ENCODE assay signal across 31 cellular contexts in genomic region chr21:36200089-36200561, GRCh38. TPM values are rescaled to one million over a fixed set of nuclear protein-coding genes. Genes with fewer than 3 reads are reported as not detected.
A peak's percentile ranks its signal among the peaks of the same experiment; 100 is the strongest.
DNase-seq lines count a peak whose midpoint lies in the region; ATAC-seq and TF ChIP-seq lines count a peak whose summit lies in the region.
"Had no signal": no experiment of that assay in that cellular context is flagged by ENCODE, and none has a peak within 500 bp of the region (broad histone marks: within the 10 kb centered on the region; RNA-seq: fewer than 3 reads in every experiment).

No MANE protein-coding gene starts in this region.

- intact Hi-C loops in Caco-2 (cut with micrococcal nuclease; ENCODE audit: unreplicated experiment) (no loop called here), gastrocnemius medialis (cut with DNase I; ENCODE audit: low total_unique reads) (no loop called here)
- intact Hi-C loops in CD4-positive, alpha-beta T cell (cut with DNase I, micrococcal nuclease), result no loop called here

- H3K4me3 ChIP-seq in Caco-2 (ENCODE audit: low read depth, low read length), result no peak overlapping the region
- H3K4me3 ChIP-seq in gastrocnemius medialis, result peak overlapping the region; percentile 37 to 42 (median 40)
- H3K4me3 ChIP-seq: A549, ovary, PC-9, thoracic aorta had no signal

- H3K4me1 ChIP-seq in Caco-2 (peaks cover 58% of the 10 kb centered on the region), gastrocnemius medialis (peaks cover 29 to 36% of the 10 kb centered on the region in 2 donors)

- ATAC-seq in left lobe of liver, result peak; percentile 36
- peak; percentile 66 for ATAC-seq in gastrocnemius medialis
- ATAC-seq in GM19351 (IDR thresholded peaks at IDR 0.05; ENCODE audit: unreplicated experiment), result no peak
- ATAC-seq in CD4-positive, alpha-beta T cell (ENCODE audit: poor library complexity), result no peak
- ATAC-seq: A549; activated CD4-positive, CD25-positive, alpha-beta regulatory T cell treated with anti-CD3 and anti-CD28 coated beads, Interleukin-2, amount 50 U/mL, for 24 hours; CD8-positive, alpha-beta T cell; esophagus mucosa had no signal

- no peaks in the 10 kb centered on the region for H3K36me3 ChIP-seq in Caco-2 (ENCODE audit: control insufficient read depth, insufficient read depth, low read length)
- H3K36me3 ChIP-seq in gastrocnemius medialis, result no peaks in the 10 kb centered on the region
- H3K36me3 ChIP-seq: ovary, thoracic aorta had no signal

- peak in 1 of 2 donors; percentile 61 for TF ChIP-seq POLR2A in gastrocnemius medialis (IDR thresholded peaks at IDR 0.05)

- H3K27ac ChIP-seq in gastrocnemius medialis, result peak overlapping the region; percentile 85 to 92 (median 90)
- H3K27ac ChIP-seq in CD4-positive, alpha-beta T cell (ENCODE audit: low read depth, low read length), result no peak overlapping the region
- H3K27ac ChIP-seq: A549, ovary, PC-9, thoracic aorta had no signal

- H3K9me3 ChIP-seq in Caco-2 (no peaks in the 10 kb centered on the region), gastrocnemius medialis (no peaks in the 10 kb centered on the region)
- H3K9me3 ChIP-seq in CD4-positive, alpha-beta T cell (ENCODE audit: control insufficient read depth, low read length), result no peaks in the 10 kb centered on the region
- H3K9me3 ChIP-seq: A549, ovary, SK-N-SH, thoracic aorta had no signal

- no TSS peak for BruUV-seq in Caco-2 (replicated peaks; lab: Mats Ljungman, UMichigan)

- POLR2A ChIA-PET in Caco-2 (lab: Charles Lee), result no interaction called here
- POLR2A ChIA-PET in CD4-positive, alpha-beta T cell (lab: Charles Lee), result no interaction called here

- in situ Hi-C loops in gastrocnemius medialis (cut with MboI; ENCODE audit: low sequenced_read_pairs in 4 of 4), result no loop called here

- DNase-seq in Caco-2 (no peak), NOMO-1 treated with dmso at 0.1 percent for 144 hours (lab: John Stamatoyannopoulos, UW; ENCODE audit: unreplicated experiment) (peak; percentile 48), left lobe of liver (ENCODE audit: low spot score) (peak; percentile 66), gastrocnemius medialis (peak; percentile 83 to 87), NCI-H1105 treated with DMSO at 0.1 percent for 48 hours (lab: John Stamatoyannopoulos, UW) (no peak)
- DNase-seq in T-helper 2 cell treated with Interferon-gamma antibody and Interleukin-4, amounts not matched to agents 5 μg/mL and 100 μg/mL, for 36 hours (ENCODE audit: low spot score), result no peak
- DNase-seq in CD4-positive, alpha-beta T cell, result no peak
- DNase-seq: activated CD4-positive, alpha-beta T cell treated with anti-CD3 and anti-CD28 coated beads, Interleukin-2, amount 50 U/mL, for 48 hours; activated naive CD4-positive, alpha-beta T cell; caudate nucleus; CD8-positive, alpha-beta T cell; DMS153; HCEC 1CT; head of caudate nucleus; Karpas-422; mesenchymal stem cell; NCI-H1092; NCI-H1694 treated with DMSO at 0.1 percent for 48 hours; NCI-H510A; PC-9; retina; SK-N-SH; stimulated activated CD8-positive, alpha-beta memory T cell treated with anti-CD3 and anti-CD28 coated beads, Interleukin-4, amount 100 ng/mL, for 48 hours had no signal

- TF ChIP-seq CTCF in Caco-2 (IDR thresholded peaks at IDR 0.05; ENCODE audit: insufficient read depth in 1 of 2, low read depth in 1 of 2, low read length in 1 of 2, severe bottlenecking in 1 of 2, unreplicated experiment in 1 of 2) (no peak), gastrocnemius medialis (IDR thresholded peaks at IDR 0.05 in 4 of 5, conservative IDR thresholded peaks at IDR 0.05 in 1 of 5) (no peak)
- TF ChIP-seq CTCF in CD4-positive, alpha-beta T cell (IDR thresholded peaks at IDR 0.05), result no peak

- H3K4me3 Mint-ChIP-seq in Caco-2 (ENCODE audit: unreplicated experiment), result no peak overlapping the region
- H3K4me3 Mint-ChIP-seq in T-helper 2 cell treated with Interferon-gamma antibody and Interleukin-4, amounts not matched to agents 5 μg/mL and 100 μg/mL, for 36 hours, result no peak overlapping the region
- H3K4me3 Mint-ChIP-seq in CD4-positive, alpha-beta T cell, result no peak overlapping the region
- H3K4me3 Mint-ChIP-seq: CD8-positive, alpha-beta T cell; dendritic cell treated with granulocyte-macrophage colony-stimulating factor and Interleukin-4, amounts not matched to agents 40 ng/mL and 50 ng/mL, for 4 days; stimulated activated naive CD8-positive, alpha-beta T cell treated with anti-CD3 and anti-CD28 coated beads, Interleukin-15, Interleukin-2, amounts not matched to agents 100 ng/mL and 50 ng/mL, for 24 hours had no signal

- H3K36me3 Mint-ChIP-seq in Caco-2 (ENCODE audit: insufficient read depth, unreplicated experiment), result peaks cover 28% of the 10 kb centered on the region
- peaks cover 9% of the 10 kb centered on the region for H3K36me3 Mint-ChIP-seq in T-helper 2 cell treated with Interferon-gamma antibody and Interleukin-4, amounts not matched to agents 5 μg/mL and 100 μg/mL, for 36 hours (ENCODE audit: low read depth)
- H3K36me3 Mint-ChIP-seq in CD4-positive, alpha-beta T cell (ENCODE audit: low read depth), result peaks cover 30% of the 10 kb centered on the region

- H3K4me1 Mint-ChIP-seq in Caco-2 (ENCODE audit: low read depth, unreplicated experiment), result peaks cover 37% of the 10 kb centered on the region
- peaks cover 14% of the 10 kb centered on the region for H3K4me1 Mint-ChIP-seq in T-helper 2 cell treated with Interferon-gamma antibody and Interleukin-4, amounts not matched to agents 5 μg/mL and 100 μg/mL, for 36 hours (ENCODE audit: low read depth)
- peaks cover 4% of the 10 kb centered on the region for H3K4me1 Mint-ChIP-seq in CD4-positive, alpha-beta T cell (ENCODE audit: low read depth)

- no peaks in the 10 kb centered on the region for H3K9me3 Mint-ChIP-seq in Caco-2 (ENCODE audit: unreplicated experiment)
- H3K9me3 Mint-ChIP-seq in T-helper 2 cell treated with Interferon-gamma antibody and Interleukin-4, amounts not matched to agents 5 μg/mL and 100 μg/mL, for 36 hours, result no peaks in the 10 kb centered on the region
- H3K9me3 Mint-ChIP-seq in CD4-positive, alpha-beta T cell, result no peaks in the 10 kb centered on the region
- H3K9me3 Mint-ChIP-seq: CD8-positive, alpha-beta T cell; dendritic cell treated with granulocyte-macrophage colony-stimulating factor and Interleukin-4, amounts not matched to agents 40 ng/mL and 50 ng/mL, for 4 days; stimulated activated naive CD8-positive, alpha-beta T cell treated with anti-CD3 and anti-CD28 coated beads, Interleukin-15, Interleukin-2, amounts not matched to agents 100 ng/mL and 50 ng/mL, for 24 hours had no signal

- CTCF ChIA-PET in Caco-2 (lab: Charles Lee), result no interaction called here
- CTCF ChIA-PET in CD4-positive, alpha-beta T cell (lab: Charles Lee), result no interaction called here

- peak overlapping the region; percentile 32 for H3K27ac Mint-ChIP-seq in Caco-2 (ENCODE audit: unreplicated experiment)
- H3K27ac Mint-ChIP-seq in T-helper 2 cell treated with Interferon-gamma antibody and Interleukin-4, amounts not matched to agents 5 μg/mL and 100 μg/mL, for 36 hours, result no peak overlapping the region
- H3K27ac Mint-ChIP-seq in CD4-positive, alpha-beta T cell, result no peak overlapping the region
- H3K27ac Mint-ChIP-seq: CD8-positive, alpha-beta T cell; dendritic cell treated with granulocyte-macrophage colony-stimulating factor and Interleukin-4, amounts not matched to agents 40 ng/mL and 50 ng/mL, for 4 days; stimulated activated naive CD8-positive, alpha-beta T cell treated with anti-CD3 and anti-CD28 coated beads, Interleukin-15, Interleukin-2, amounts not matched to agents 100 ng/mL and 50 ng/mL, for 24 hours had no signal

- H3K27me3 ChIP-seq in Caco-2 (replicated peaks; ENCODE audit: control insufficient read depth, insufficient read depth, low read length), result no peaks in the 10 kb centered on the region
- no peaks in the 10 kb centered on the region for H3K27me3 ChIP-seq in gastrocnemius medialis
- no peaks in the 10 kb centered on the region for H3K27me3 ChIP-seq in CD4-positive, alpha-beta T cell (ENCODE audit: control insufficient read depth, insufficient read depth, low read length)
- H3K27me3 ChIP-seq: ovary had no signal

- H3K27me3 Mint-ChIP-seq in Caco-2 (ENCODE audit: insufficient read depth, unreplicated experiment), result no peaks in the 10 kb centered on the region
- H3K27me3 Mint-ChIP-seq in T-helper 2 cell treated with Interferon-gamma antibody and Interleukin-4, amounts not matched to agents 5 μg/mL and 100 μg/mL, for 36 hours (ENCODE audit: low read depth), result no peaks in the 10 kb centered on the region
- H3K27me3 Mint-ChIP-seq in CD4-positive, alpha-beta T cell, result no peaks in the 10 kb centered on the region
- H3K27me3 Mint-ChIP-seq: dendritic cell treated with granulocyte-macrophage colony-stimulating factor and Interleukin-4, amounts not matched to agents 40 ng/mL and 50 ng/mL, for 4 days; stimulated activated naive CD8-positive, alpha-beta T cell treated with anti-CD3 and anti-CD28 coated beads, Interleukin-15, Interleukin-2, amounts not matched to agents 100 ng/mL and 50 ng/mL, for 24 hours had no signal

RNA-seq across cellular contexts. Expression of gene DOP1B, which starts 43.5 kb away (rescaled TPM):
- total RNA-seq in Caco-2 (2022) (15.9 and 16.7 TPM in 2 replicates), left lobe of liver (23.6 TPM), gastrocnemius medialis (10 to 100 TPM; 10.4 to 16.5 (median 13.5) TPM)
- 10 to 100 TPM; 11.0 to 12.7 TPM for total RNA-seq in CD4-positive, alpha-beta T cell

Comparison
In these comparisons a context has a peak if more than half of its experiments do, and no peak if none do; other contexts are left out.
1. DNase-seq: peak in NOMO-1 treated with dmso at 0.1 percent for 144 hours (single experiment), left lobe of liver (single experiment) and gastrocnemius medialis (2 of 2); none in Caco-2 (0 of 2), T-helper 2 cell treated with Interferon-gamma antibody and Interleukin-4, amounts not matched to agents 5 μg/mL and 100 μg/mL, for 36 hours (single experiment), NCI-H1105 treated with DMSO at 0.1 percent for 48 hours (single experiment) and CD4-positive, alpha-beta T cell (0 of 10).
2. ATAC-seq: peak in left lobe of liver (single experiment) and gastrocnemius medialis (2 of 2); none in GM19351 (single experiment) and CD4-positive, alpha-beta T cell (single experiment).